Comparison of ENCODE assay signal across 8 cellular contexts in the genomic region with DNA sequence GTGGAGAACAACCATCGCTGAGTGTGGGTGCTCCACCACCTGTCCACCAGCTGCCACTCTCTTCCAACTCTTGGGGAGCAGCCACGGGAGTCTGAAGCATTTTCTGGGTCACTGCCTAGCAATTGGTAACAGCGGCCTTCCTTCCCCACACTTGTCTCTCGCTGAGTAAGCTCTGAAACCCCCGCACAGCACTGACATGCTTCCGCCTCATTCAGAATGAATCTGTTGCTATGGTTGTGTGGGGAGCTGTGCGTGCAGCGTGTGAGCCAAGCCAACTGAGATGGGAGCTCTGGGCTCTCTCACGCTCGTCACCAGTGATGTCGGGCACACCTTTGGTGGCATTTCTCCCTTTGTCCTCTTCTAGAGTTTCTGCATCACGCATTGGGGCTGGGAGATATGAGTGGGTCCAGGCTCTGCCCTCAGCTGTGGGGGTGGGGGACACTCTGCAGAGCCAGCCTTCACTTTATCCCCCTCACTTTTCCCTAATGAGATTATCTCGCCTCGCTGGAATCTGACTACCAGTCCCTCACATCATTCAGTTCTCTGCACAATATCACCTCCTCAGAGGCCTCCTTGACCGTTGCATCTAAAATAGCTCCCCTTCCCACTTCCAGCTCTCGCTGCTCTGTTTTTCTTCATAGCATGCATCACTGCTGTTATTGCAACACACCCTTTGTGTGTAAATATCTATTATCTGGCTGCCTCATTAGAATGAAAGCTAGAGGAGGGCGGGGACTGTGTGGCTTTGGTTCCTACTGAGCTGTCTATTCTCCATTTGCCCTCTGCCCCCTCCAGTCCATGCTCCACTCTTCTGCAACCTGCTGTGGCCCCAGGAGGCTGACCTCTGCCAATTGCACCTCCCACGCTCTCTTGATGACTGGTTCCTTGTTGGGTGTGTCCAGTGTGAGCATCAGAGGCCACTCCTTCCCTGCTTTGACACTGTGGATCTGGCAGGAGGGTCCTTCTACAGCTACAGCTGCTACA.
A peak's percentile ranks its signal among the peaks of the same experiment; 100 is the strongest.
DNase-seq lines count a peak whose midpoint lies in the region; ATAC-seq lines count a peak whose summit lies in the region.
"Had no signal": no experiment of that assay in that cellular context is flagged by ENCODE, and none has a peak within 500 bp of the region (broad histone marks: within the 10 kb centered on the region; RNA-seq: fewer than 3 reads in every experiment).

No MANE protein-coding gene starts in this region.

- DNase-seq in NOMO-1 treated with dmso at 0.1 percent for 144 hours (lab: John Stamatoyannopoulos, UW; ENCODE audit: unreplicated experiment) (peak; percentile 93), memory B cell (ENCODE audit: low spot score in 2 of 2) (no peak), T-cell (no peak)
- no peak for DNase-seq in naive thymus-derived CD4-positive, alpha-beta T cell
- no peak for DNase-seq in activated naive CD4-positive, alpha-beta T cell (lab: John Stamatoyannopoulos, UW)

- no peaks in the 10 kb centered on the region for H3K27me3 ChIP-seq in naive thymus-derived CD4-positive, alpha-beta T cell (ENCODE audit: control insufficient read depth in 2 of 2, insufficient read depth in 2 of 2, low read length in 2 of 2)

- CTCF ChIA-PET in naive thymus-derived CD4-positive, alpha-beta T cell (lab: Charles Lee): no interaction called here
- CTCF ChIA-PET in T-cell (lab: Charles Lee): no interaction called here

- H3K27ac Mint-ChIP-seq in memory B cell: no peak overlapping the region
- H3K27ac Mint-ChIP-seq in naive thymus-derived CD4-positive, alpha-beta T cell: no peak overlapping the region
- no peak overlapping the region for H3K27ac Mint-ChIP-seq in T-cell

- POLR2A ChIA-PET in naive thymus-derived CD4-positive, alpha-beta T cell (lab: Charles Lee): no interaction called here
- POLR2A ChIA-PET in T-cell (lab: Charles Lee): no interaction called here

- H3K9me3 Mint-ChIP-seq in memory B cell (peaks cover 3% of the 10 kb centered on the region), T-cell (peaks cover 0 to 10% (median 0%) of the 10 kb centered on the region in 3 donors)
- H3K9me3 Mint-ChIP-seq in naive thymus-derived CD4-positive, alpha-beta T cell: peaks cover 0 to 17% (median 5%) of the 10 kb centered on the region in 11 donors

- no peaks in the 10 kb centered on the region for H3K9me3 ChIP-seq in naive thymus-derived CD4-positive, alpha-beta T cell (ENCODE audit: control insufficient read depth in 2 of 3, low read length in 3 of 3)
- H3K9me3 ChIP-seq: body of pancreas had no signal

- H3K4me1 Mint-ChIP-seq in memory B cell (no peaks in the 10 kb centered on the region), T-cell (no peaks in the 10 kb centered on the region)
- no peaks in the 10 kb centered on the region for H3K4me1 Mint-ChIP-seq in naive thymus-derived CD4-positive, alpha-beta T cell

- ATAC-seq in GM19035 (IDR thresholded peaks at IDR 0.05; ENCODE audit: unreplicated experiment): peak; percentile 84
- peak; percentile 64 for ATAC-seq in HG03060 (IDR thresholded peaks at IDR 0.05; ENCODE audit: low read depth, unreplicated experiment)
- peak; percentile 47 for ATAC-seq in memory B cell (ENCODE audit: low read depth)
- ATAC-seq in naive thymus-derived CD4-positive, alpha-beta T cell: no peak
- ATAC-seq in T-cell (replicated peaks in 1 of 4): no peak
- ATAC-seq: body of pancreas had no signal

- H3K4me3 ChIP-seq in naive thymus-derived CD4-positive, alpha-beta T cell (ENCODE audit: low read length): no peak overlapping the region
- H3K4me3 ChIP-seq: body of pancreas had no signal

- H3K36me3 ChIP-seq in naive thymus-derived CD4-positive, alpha-beta T cell (ENCODE audit: control insufficient read depth in 2 of 3, insufficient read depth in 3 of 3, low read length in 3 of 3): no peaks in the 10 kb centered on the region

- peaks cover 2% of the 10 kb centered on the region for H3K36me3 Mint-ChIP-seq in memory B cell
- H3K36me3 Mint-ChIP-seq in naive thymus-derived CD4-positive, alpha-beta T cell: peaks cover 0 to 8% (median 0%) of the 10 kb centered on the region in 5 donors
- no peaks in the 10 kb centered on the region for H3K36me3 Mint-ChIP-seq in T-cell

- no peak overlapping the region for H3K4me3 Mint-ChIP-seq in memory B cell
- no peak overlapping the region for H3K4me3 Mint-ChIP-seq in naive thymus-derived CD4-positive, alpha-beta T cell
- no peak overlapping the region for H3K4me3 Mint-ChIP-seq in T-cell

- peaks cover 13% of the 10 kb centered on the region for H3K27me3 Mint-ChIP-seq in memory B cell
- peaks cover 2 to 29% (median 17%) of the 10 kb centered on the region in 5 donors for H3K27me3 Mint-ChIP-seq in naive thymus-derived CD4-positive, alpha-beta T cell
- H3K27me3 Mint-ChIP-seq in T-cell: peaks cover 6 to 12% of the 10 kb centered on the region in 2 donors

- H3K27ac ChIP-seq in naive thymus-derived CD4-positive, alpha-beta T cell (ENCODE audit: low read depth, low read length): no peak overlapping the region
- H3K27ac ChIP-seq: body of pancreas had no signal

- intact Hi-C loops in naive thymus-derived CD4-positive, alpha-beta T cell (cut with micrococcal nuclease): no loop called here

- no peaks in the 10 kb centered on the region for H3K4me1 ChIP-seq in naive thymus-derived CD4-positive, alpha-beta T cell (ENCODE audit: control insufficient read depth in 2 of 2, insufficient read depth in 2 of 2, low read length in 2 of 2)
- H3K4me1 ChIP-seq: body of pancreas had no signal

Comparison
In these comparisons a context has a peak if more than half of its experiments do, and no peak if none do; other contexts are left out.
1. ATAC-seq: peak in GM19035 (single experiment), HG03060 (single experiment) and memory B cell (single experiment); none in naive thymus-derived CD4-positive, alpha-beta T cell (single experiment) and T-cell (0 of 4).